ENCODE assay signal across 23 cellular contexts in the genomic region with DNA sequence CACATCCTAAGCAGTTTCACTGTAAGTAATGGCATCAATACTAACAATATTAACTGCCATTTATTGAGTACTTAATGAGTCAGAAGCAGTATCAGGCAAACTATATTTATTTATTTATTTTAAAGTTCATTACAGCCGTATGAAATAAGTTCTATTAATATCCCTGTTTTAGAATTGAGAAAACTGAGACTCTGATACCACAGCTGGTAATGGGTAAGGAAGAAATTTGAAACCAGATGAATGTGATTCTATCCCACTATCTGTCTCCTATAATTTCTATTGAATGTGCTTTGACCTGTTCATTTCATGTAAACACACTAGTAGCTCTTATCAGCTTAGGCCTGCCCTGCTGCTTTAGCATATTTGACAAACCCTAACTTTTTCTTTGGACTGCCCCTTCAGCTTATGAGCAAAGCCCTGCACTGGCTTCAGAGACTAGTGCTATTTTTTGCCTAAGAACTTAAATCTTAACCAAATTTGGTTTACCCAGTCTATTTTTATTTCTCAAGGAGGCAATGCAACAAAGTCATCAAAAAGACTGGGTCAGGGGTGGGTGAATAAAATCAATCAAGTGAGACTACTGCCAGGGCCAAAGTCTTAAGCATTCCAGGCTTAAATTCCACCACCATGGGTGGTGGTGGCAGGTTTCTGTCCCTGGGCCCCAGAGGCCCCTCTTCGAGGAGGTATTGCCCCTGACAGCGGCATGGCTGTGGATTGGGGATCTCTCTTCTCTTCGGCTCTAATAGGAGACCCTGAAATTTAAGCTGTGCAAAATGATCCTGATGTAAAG.
DNase-seq lines count a peak whose midpoint lies in the region; ATAC-seq, FAIRE-seq and TF ChIP-seq lines count a peak whose summit lies in the region.
"Had no signal": no experiment of that assay in that cellular context is flagged by ENCODE, and none has a peak within 500 bp of the region (broad histone marks: within the 10 kb centered on the region; RNA-seq: fewer than 3 reads in every experiment).

No MANE protein-coding gene starts in this region.

- H3F3A ChIP-seq in SK-N-SH (replicated peaks; ENCODE audit: insufficient read depth), result peaks cover 7% of the 10 kb centered on the region

- no peaks in the 10 kb centered on the region for H3K36me3 ChIP-seq in SK-N-SH (replicated peaks in 1 of 2; ENCODE audit: control insufficient read depth in 1 of 2, insufficient read depth in 2 of 2, low read length in 1 of 2)
- H3K36me3 ChIP-seq in skeletal muscle tissue (ENCODE audit: control insufficient read depth in 3 of 3, insufficient read depth in 3 of 3, low read length in 3 of 3), result no peaks in the 10 kb centered on the region
- H3K36me3 ChIP-seq: BE2C, brain microvascular endothelial cell, SJSA1 had no signal

- H3K9me3 ChIP-seq in SK-N-SH (no peaks in the 10 kb centered on the region), skeletal muscle tissue (ENCODE audit: control insufficient read depth in 3 of 3, low read length in 3 of 3) (no peaks in the 10 kb centered on the region)
- H3K9me3 ChIP-seq: A549, BE2C, SJSA1 had no signal

- H3K4me1 ChIP-seq in SK-N-SH (ENCODE audit: control insufficient read depth in 1 of 2, insufficient read depth in 2 of 2, low read depth in 1 of 2, low read length in 1 of 2) (peaks cover 0 to 8% of the 10 kb centered on the region in 2 experiments; a peak in 2 of 4 replicates), skeletal muscle tissue (ENCODE audit: control insufficient read depth in 3 of 3, insufficient read depth in 3 of 3, low read length in 3 of 3) (peaks cover 8 to 14% (median 10%) of the 10 kb centered on the region in 3 donors)
- H3K4me1 ChIP-seq: A549 had no signal

- no peak overlapping the region for H3K4me3 ChIP-seq in SK-N-SH (ENCODE audit: low read depth in 2 of 2, low read length in 1 of 2)
- H3K4me3 ChIP-seq in skeletal muscle tissue (ENCODE audit: low read length in 3 of 3), result no peak overlapping the region
- H3K4me3 ChIP-seq: A549, lung, PC-9, SJSA1 had no signal

- H3K4me2 ChIP-seq in SK-N-SH, result no peak overlapping the region
- H3K4me2 ChIP-seq: A549, PC-9 had no signal

- H3K9ac ChIP-seq in SK-N-SH (no peak overlapping the region), skeletal muscle tissue (ENCODE audit: low read depth in 1 of 3, low read length in 3 of 3) (no peak overlapping the region)

- H3K9me2 ChIP-seq in SK-N-SH, result no peaks in the 10 kb centered on the region

- H3K79me2 ChIP-seq in SK-N-SH (ENCODE audit: insufficient read depth), result no peaks in the 10 kb centered on the region

- H4K20me1 ChIP-seq in SK-N-SH (ENCODE audit: insufficient read depth), result no peaks in the 10 kb centered on the region

- no peak for TF ChIP-seq RAD21 in SK-N-SH (IDR thresholded peaks at IDR 0.05; ENCODE audit: low read length)

- DNase-seq in SK-N-SH (no peak), RCC 7860 (ENCODE audit: low spot score) (peak; percentile 24), left kidney (ENCODE audit: low read depth, low spot score) (peak; percentile 50), NCI-H1092 treated with DMSO at 0.1 percent for 48 hours (lab: John Stamatoyannopoulos, UW) (no peak), NCI-H1436 treated with DMSO at 0.1 percent for 48 hours (lab: John Stamatoyannopoulos, UW) (no peak)
- DNase-seq in stimulated activated CD4-positive, alpha-beta T cell treated with anti-CD3 and anti-CD28 coated beads, Interleukin-4, amount 100 ng/mL, for 24 hours, result no peak
- DNase-seq: activated CD4-positive, alpha-beta T cell treated with anti-CD3 and anti-CD28 coated beads, Interleukin-2, amount 10 ng/mL, durations not matched to agents 7 days and 5 days; BE2C; brain microvascular endothelial cell; cortex of kidney; H9; KG1; naive B cell; NCI-H1092; NCI-H82; PC-9; posterior cingulate gyrus; T-helper 17 cell had no signal

- no peak overlapping the region; the same call in 1 of the 2 replicates for H2AFZ ChIP-seq in SK-N-SH (ENCODE audit: low read depth)
- H2AFZ ChIP-seq: PC-9 had no signal

- 73% methylated on average over 4 of the region's 4 CpGs for WGBS in SK-N-SH (ENCODE audit: low lambda C conversion rate)

- H3K27ac ChIP-seq in SK-N-SH (ENCODE audit: low read depth in 2 of 2, low read length in 1 of 2), result no peak overlapping the region; a peak in 1 of 4 replicates
- peak overlapping the region; percentile 43 for H3K27ac ChIP-seq in skeletal muscle tissue (ENCODE audit: low read depth, low read length)
- H3K27ac ChIP-seq: A549, brain microvascular endothelial cell, PC-9, SJSA1 had no signal

- peak; percentile 84 for ATAC-seq in SK-N-SH treated with all-trans-retinoic acid at 6 μM for 48 hours
- ATAC-seq: A549, T-helper 17 cell had no signal

- no peak for TF ChIP-seq EP300 in SK-N-SH (IDR thresholded peaks at IDR 0.05; ENCODE audit: borderline replicate concordance in 1 of 2, low read depth in 1 of 2, low read length in 1 of 2)

- TF ChIP-seq CTCF in SK-N-SH (IDR thresholded peaks at IDR 0.05), result no peak

- FAIRE-seq in RCC 7860 (lab: Jason Lieb, UNC), result peak; percentile 77
- FAIRE-seq: A549 had no signal

- POLR2A ChIA-PET in SK-N-SH (lab: Yijun Ruan, JAX), result no interaction called here

- CTCF ChIA-PET in SK-N-SH (lab: Yijun Ruan, JAX), result interaction anchor here (1.1 to 2.3 kb wide), 2 partner anchors 12 to 703 kb away, joined by 4 to 7 read pairs; partner anchors contain the start of gene TRIM13

- H3K27me3 ChIP-seq in SK-N-SH (ENCODE audit: insufficient read depth) (no peaks in the 10 kb centered on the region), skeletal muscle tissue (ENCODE audit: control insufficient read depth in 3 of 3, insufficient read depth in 3 of 3, low read length in 3 of 3) (no peaks in the 10 kb centered on the region)
- H3K27me3 ChIP-seq: BE2C, brain microvascular endothelial cell, SJSA1 had no signal

TF ChIP-seq in SK-N-SH treated with all-trans-retinoic acid at 6 μM for 48 hours, 23 proteins besides CTCF, POLR2A, EP300 and RAD21:
- no peak for TF ChIP-seq ZNF70 (CRISPR knock-in tag; IDR thresholded peaks at IDR 0.05)
- TF ChIP-seq OSR1 (CRISPR knock-in tag; IDR thresholded peaks at IDR 0.05), result no peak
- TF ChIP-seq ZFP30 (CRISPR knock-in tag; IDR thresholded peaks at IDR 0.05), result no peak
- TF ChIP-seq ZNF565 (CRISPR knock-in tag; conservative IDR thresholded peaks at IDR 0.05; ENCODE audit: low read depth), result no peak
- no peak for TF ChIP-seq ZFP3 (CRISPR knock-in tag; IDR thresholded peaks at IDR 0.05)
- TF ChIP-seq, protein P1, sequence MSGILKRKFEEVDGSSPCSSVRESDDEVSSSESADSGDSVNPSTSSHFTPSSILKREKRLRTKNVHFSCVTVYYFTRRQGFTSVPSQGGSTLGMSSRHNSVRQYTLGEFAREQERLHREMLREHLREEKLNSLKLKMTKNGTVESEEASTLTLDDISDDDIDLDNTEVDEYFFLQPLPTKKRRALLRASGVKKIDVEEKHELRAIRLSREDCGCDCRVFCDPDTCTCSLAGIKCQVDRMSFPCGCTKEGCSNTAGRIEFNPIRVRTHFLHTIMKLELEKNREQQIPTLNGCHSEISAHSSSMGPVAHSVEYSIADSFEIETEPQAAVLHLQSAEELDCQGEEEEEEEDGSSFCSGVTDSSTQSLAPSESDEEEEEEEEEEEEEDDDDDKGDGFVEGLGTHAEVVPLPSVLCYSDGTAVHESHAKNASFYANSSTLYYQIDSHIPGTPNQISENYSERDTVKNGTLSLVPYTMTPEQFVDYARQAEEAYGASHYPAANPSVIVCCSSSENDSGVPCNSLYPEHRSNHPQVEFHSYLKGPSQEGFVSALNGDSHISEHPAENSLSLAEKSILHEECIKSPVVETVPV (CRISPR knock-in tag; IDR thresholded peaks at IDR 0.05), result no peak
- TF ChIP-seq PPARA (CRISPR knock-in tag; IDR thresholded peaks at IDR 0.05; ENCODE audit: borderline replicate concordance), result no peak
- no peak for TF ChIP-seq SNAI2 (CRISPR knock-in tag; IDR thresholded peaks at IDR 0.05)

TF ChIP-seq in SK-N-SH, 30 proteins besides CTCF, POLR2A, EP300 and RAD21:
- TF ChIP-seq TEAD4 (IDR thresholded peaks at IDR 0.05; ENCODE audit: borderline replicate concordance, insufficient read depth), result no peak
- no peak for TF ChIP-seq NRF1 (IDR thresholded peaks at IDR 0.05; ENCODE audit: low read depth, low read length)
- TF ChIP-seq MAX (IDR thresholded peaks at IDR 0.05; ENCODE audit: low read depth), result no peak
- no peak for TF ChIP-seq RCOR1 (IDR thresholded peaks at IDR 0.05; ENCODE audit: low read length)
- TF ChIP-seq, protein P2, sequence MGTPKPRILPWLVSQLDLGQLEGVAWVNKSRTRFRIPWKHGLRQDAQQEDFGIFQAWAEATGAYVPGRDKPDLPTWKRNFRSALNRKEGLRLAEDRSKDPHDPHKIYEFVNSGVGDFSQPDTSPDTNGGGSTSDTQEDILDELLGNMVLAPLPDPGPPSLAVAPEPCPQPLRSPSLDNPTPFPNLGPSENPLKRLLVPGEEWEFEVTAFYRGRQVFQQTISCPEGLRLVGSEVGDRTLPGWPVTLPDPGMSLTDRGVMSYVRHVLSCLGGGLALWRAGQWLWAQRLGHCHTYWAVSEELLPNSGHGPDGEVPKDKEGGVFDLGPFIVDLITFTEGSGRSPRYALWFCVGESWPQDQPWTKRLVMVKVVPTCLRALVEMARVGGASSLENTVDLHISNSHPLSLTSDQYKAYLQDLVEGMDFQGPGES (IDR thresholded peaks at IDR 0.05; ENCODE audit: low read depth, low read length), result no peak
- no peak for TF ChIP-seq MXI1 (IDR thresholded peaks at IDR 0.05; ENCODE audit: low read depth, low read length)
- no peak for TF ChIP-seq GATA2 (CRISPR knock-in tag; IDR thresholded peaks at IDR 0.05)
- TF ChIP-seq FOSL2 (IDR thresholded peaks at IDR 0.05; ENCODE audit: borderline replicate concordance, low read depth), result no peak
- no peak for TF ChIP-seq FOXJ3 (CRISPR knock-in tag; IDR thresholded peaks at IDR 0.05)
- TF ChIP-seq ELF1 (IDR thresholded peaks at IDR 0.05), result no peak
- TF ChIP-seq RFX5 (IDR thresholded peaks at IDR 0.05; ENCODE audit: low read length), result no peak
- TF ChIP-seq SIN3A (IDR thresholded peaks at IDR 0.05; ENCODE audit: borderline replicate concordance, low read depth, low read length), result no peak
- no peak for TF ChIP-seq TCF12 (IDR thresholded peaks at IDR 0.05)
- TF ChIP-seq POLR2AphosphoS5 (IDR thresholded peaks at IDR 0.05; ENCODE audit: low read depth, low read length), result no peak
- no peak for TF ChIP-seq EZH2phosphoT487 (IDR thresholded peaks at IDR 0.05; ENCODE audit: borderline replicate concordance, low read depth)
- no peak for TF ChIP-seq MEF2A (IDR thresholded peaks at IDR 0.05; ENCODE audit: borderline replicate concordance, low read depth)
- no peak for TF ChIP-seq FOXM1 (IDR thresholded peaks at IDR 0.05; ENCODE audit: low read depth)

Comparison
In these comparisons a context has a peak if more than half of its experiments do, and no peak if none do; other contexts are left out.
1. DNase-seq: peak in RCC 7860 (single experiment) and left kidney (single experiment); none in SK-N-SH (single experiment), NCI-H1092 treated with DMSO at 0.1 percent for 48 hours (single experiment), NCI-H1436 treated with DMSO at 0.1 percent for 48 hours (single experiment) and stimulated activated CD4-positive, alpha-beta T cell treated with anti-CD3 and anti-CD28 coated beads, Interleukin-4, amount 100 ng/mL, for 24 hours (single experiment).